Comparison of ENCODE assay signal across 8 cellular contexts in the genomic region with DNA sequence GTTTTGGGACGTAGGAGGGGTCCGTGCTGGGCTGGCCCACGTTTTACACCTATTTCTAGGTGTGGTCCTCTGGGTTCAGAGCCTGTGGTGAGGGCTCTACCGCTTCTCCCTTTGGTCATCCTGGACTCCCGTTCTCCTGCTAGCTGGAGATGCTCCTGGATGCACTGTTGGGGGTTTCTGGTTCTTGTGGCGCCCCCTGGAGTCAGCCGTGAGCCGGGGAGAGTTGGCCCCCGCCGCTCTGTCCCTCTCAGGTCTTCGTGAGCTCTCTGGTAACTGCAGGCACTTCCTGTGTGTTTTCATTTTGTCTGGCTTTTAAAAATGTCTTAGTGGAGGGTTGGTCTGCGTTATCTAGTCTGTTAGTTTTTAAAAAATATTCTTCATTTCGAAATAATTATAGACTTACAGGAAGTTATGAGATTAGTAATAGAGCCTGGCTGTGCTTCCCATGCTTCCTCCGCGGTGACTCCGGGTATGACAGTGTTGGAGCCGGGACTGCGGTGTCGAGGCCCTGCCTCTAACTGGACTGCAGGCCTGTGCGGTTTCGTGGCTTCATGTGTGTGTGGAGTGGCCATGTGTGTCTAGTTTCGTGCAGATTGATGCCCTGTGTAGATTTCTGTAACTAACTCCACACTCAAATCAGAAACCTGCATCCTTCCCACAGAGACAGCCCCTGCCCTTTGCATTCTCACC.
DNase-seq lines count a peak whose midpoint lies in the region; ATAC-seq and TF ChIP-seq lines count a peak whose summit lies in the region.

No MANE protein-coding gene starts in this region.

- peaks cover 9% of the 10 kb centered on the region for H3K4me1 Mint-ChIP-seq in activated T-cell treated with anti-CD3 and anti-CD28 coated beads, Interleukin-2, amount 50 U/mL, for 4 hours (ENCODE audit: low read depth)

- no peak overlapping the region for H3K9ac ChIP-seq in liver (ENCODE audit: low read depth in 1 of 2, low read length in 2 of 2)

- H3K4me1 ChIP-seq in liver (ENCODE audit: control insufficient read depth in 4 of 4, insufficient read depth in 4 of 4, low read length in 3 of 4): no peaks in the 10 kb centered on the region

- no peak overlapping the region for H3K27ac ChIP-seq in liver (ENCODE audit: low read depth in 1 of 2, low read length in 2 of 2)

- peaks cover 32% of the 10 kb centered on the region for H3K36me3 Mint-ChIP-seq in activated T-cell treated with anti-CD3 and anti-CD28 coated beads, Interleukin-2, amount 50 U/mL, for 4 hours (ENCODE audit: insufficient read depth)

- DNase-seq in AG09319 (ENCODE audit: extremely low read depth, low read depth) (no peak), HK-2 (ENCODE audit: unreplicated experiment) (peak; percentile 22), KG1 (lab: John Stamatoyannopoulos, UW) (no peak), SW480 (ENCODE audit: low spot score) (no peak)
- peak; percentile 34 for DNase-seq in activated T-cell treated with anti-CD3 and anti-CD28 coated beads, Interleukin-2, amount 50 U/mL, for 4 hours

- H3K27me3 ChIP-seq in liver (ENCODE audit: control insufficient read depth in 4 of 4, insufficient read depth in 4 of 4, low read length in 3 of 4): no peaks in the 10 kb centered on the region

- peak; percentile 67 to 76 for TF ChIP-seq RAD21 in liver (IDR thresholded peaks at IDR 0.05)

- H3K36me3 ChIP-seq in liver (ENCODE audit: control insufficient read depth in 4 of 4, insufficient read depth in 3 of 4, low read depth in 1 of 4, low read length in 3 of 4): peaks cover 0 to 7% (median 0%) of the 10 kb centered on the region in 4 donors

- no peaks in the 10 kb centered on the region for H3K9me3 Mint-ChIP-seq in activated T-cell treated with anti-CD3 and anti-CD28 coated beads, Interleukin-2, amount 50 U/mL, for 4 hours

- TF ChIP-seq CTCF in AG09319 (IDR thresholded peaks at IDR 0.05; ENCODE audit: low read depth, low read length): peak; percentile 34
- peak; percentile 18 for TF ChIP-seq CTCF in liver (IDR thresholded peaks at IDR 0.05; ENCODE audit: low read depth, low read length, missing input control)

- no peak for ATAC-seq in activated T-cell treated with anti-CD3 and anti-CD28 coated beads, Interleukin-2, amount 50 U/mL, for 4 hours
- ATAC-seq in GM18867 (IDR thresholded peaks at IDR 0.05; ENCODE audit: unreplicated experiment) (no peak), GM19035 (IDR thresholded peaks at IDR 0.05; ENCODE audit: unreplicated experiment) (no peak)

- 76% methylated on average over 22 of the region's 22 CpGs for WGBS in liver

- no peaks in the 10 kb centered on the region for H3K9me3 ChIP-seq in liver (ENCODE audit: control insufficient read depth in 4 of 4, low read length in 3 of 4)

- H3K4me3 ChIP-seq in liver (ENCODE audit: low read depth in 1 of 3, low read length in 3 of 3): no peak overlapping the region

- H3K4me3 Mint-ChIP-seq in activated T-cell treated with anti-CD3 and anti-CD28 coated beads, Interleukin-2, amount 50 U/mL, for 4 hours: no peak overlapping the region

- no peaks in the 10 kb centered on the region for H3K27me3 Mint-ChIP-seq in activated T-cell treated with anti-CD3 and anti-CD28 coated beads, Interleukin-2, amount 50 U/mL, for 4 hours (ENCODE audit: low read depth)

TF ChIP-seq in liver, 16 proteins besides CTCF, POLR2A, EP300 and RAD21:
- TF ChIP-seq EGR1 (IDR thresholded peaks at IDR 0.05; ENCODE audit: low read depth in 2 of 2) (no peak), SP1 (IDR thresholded peaks at IDR 0.05) (no peak), FOXA2 (IDR thresholded peaks at IDR 0.05) (no peak)

Comparison
In these comparisons a context has a peak if more than half of its experiments do, and no peak if none do; other contexts are left out.
1. DNase-seq: peak in HK-2 (single experiment) and activated T-cell treated with anti-CD3 and anti-CD28 coated beads, Interleukin-2, amount 50 U/mL, for 4 hours (single experiment); none in AG09319 (single experiment), KG1 (single experiment) and SW480 (single experiment).